17 cellular contexts compared by ENCODE assay signal in the genomic region with DNA sequence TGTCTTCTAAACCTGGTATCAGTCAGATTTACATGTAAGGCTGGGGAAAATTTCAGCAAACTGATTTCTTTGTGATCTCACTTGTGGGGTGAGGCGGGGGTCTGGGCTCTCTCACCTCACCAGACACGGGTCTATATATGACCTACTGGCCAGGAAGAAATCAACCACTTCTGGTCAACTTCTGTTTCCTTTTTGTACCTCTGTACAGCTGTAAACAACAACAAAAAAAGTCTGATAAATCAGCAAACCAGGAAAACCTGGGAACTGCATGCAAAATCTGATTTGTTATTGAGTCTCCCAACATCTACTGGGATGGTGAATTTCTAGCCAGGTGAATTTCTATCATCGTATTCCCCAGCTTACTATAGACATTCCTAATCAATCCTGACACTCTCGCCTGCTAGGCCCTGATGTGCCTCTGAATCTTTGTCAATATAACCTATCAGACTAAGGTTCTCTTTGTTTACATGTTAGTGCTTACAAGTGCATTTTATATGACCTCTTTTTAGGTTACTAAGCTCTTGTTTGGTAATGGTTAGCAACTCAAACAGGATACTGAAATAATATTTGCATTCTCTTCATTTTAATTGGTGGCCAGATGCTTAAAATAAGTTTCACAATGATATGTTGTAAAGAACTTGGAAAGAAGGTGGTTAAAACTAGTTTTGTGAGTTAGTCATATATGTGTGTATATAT.
A peak's percentile ranks its signal among the peaks of the same experiment; 100 is the strongest.
DNase-seq lines count a peak whose midpoint lies in the region; ATAC-seq and TF ChIP-seq lines count a peak whose summit lies in the region.
"Had no signal": no experiment of that assay in that cellular context is flagged by ENCODE, and none has a peak within 500 bp of the region (broad histone marks: within the 10 kb centered on the region; RNA-seq: fewer than 3 reads in every experiment).

No MANE protein-coding gene starts in this region.

- H3K4me3 Mint-ChIP-seq in natural killer cell treated with Interleukin-12 subunit alpha and Interleukin-12 subunit beta and Interleukin-15 and Interleukin-18, amount 100 ng/mL, for 72 hours = no peak overlapping the region
- H3K4me3 Mint-ChIP-seq: activated CD4-positive, alpha-beta memory T cell treated with anti-CD3 and anti-CD28 coated beads for 36 hours had no signal

- H3K9me3 Mint-ChIP-seq in natural killer cell treated with Interleukin-12 subunit alpha and Interleukin-12 subunit beta and Interleukin-15 and Interleukin-18, amount 100 ng/mL, for 72 hours = no peaks in the 10 kb centered on the region
- H3K9me3 Mint-ChIP-seq: activated CD4-positive, alpha-beta memory T cell treated with anti-CD3 and anti-CD28 coated beads for 36 hours; activated T-helper 2 cell treated with anti-CD3 and anti-CD28 coated beads, Interferon-gamma antibody, Interleukin-2, Interleukin-4, amounts not matched to agents 10 μg/mL and 5 μg/mL and 100 μg/mL, durations not matched to agents 14 hours and 24 hours and 36 hours had no signal

- peak overlapping the region; percentile 17 to 82 for H3K27ac Mint-ChIP-seq in natural killer cell treated with Interleukin-12 subunit alpha and Interleukin-12 subunit beta and Interleukin-15 and Interleukin-18, amount 100 ng/mL, for 72 hours
- H3K27ac Mint-ChIP-seq: activated CD4-positive, alpha-beta memory T cell treated with anti-CD3 and anti-CD28 coated beads for 36 hours had no signal

- no peaks in the 10 kb centered on the region for H3K27me3 Mint-ChIP-seq in natural killer cell treated with Interleukin-12 subunit alpha and Interleukin-12 subunit beta and Interleukin-15 and Interleukin-18, amount 100 ng/mL, for 72 hours
- H3K27me3 Mint-ChIP-seq: activated CD4-positive, alpha-beta memory T cell treated with anti-CD3 and anti-CD28 coated beads for 36 hours had no signal

- no peaks in the 10 kb centered on the region for H3K9me3 ChIP-seq in SK-N-MC (ENCODE audit: low read depth, low read length)
- H3K9me3 ChIP-seq: adrenal gland, BLaER1, testis had no signal

- ATAC-seq in HG02642 (IDR thresholded peaks at IDR 0.05; ENCODE audit: poor library complexity, unreplicated experiment) (peak; percentile 23), HG02852 (IDR thresholded peaks at IDR 0.05; ENCODE audit: unreplicated experiment) (no peak), HG03135 (IDR thresholded peaks at IDR 0.05; ENCODE audit: unreplicated experiment) (no peak)
- no peak for ATAC-seq in natural killer cell treated with Interleukin-12 subunit alpha and Interleukin-12 subunit beta and Interleukin-15 and Interleukin-18, amount 100 ng/mL, for 72 hours
- ATAC-seq: left cardiac atrium had no signal

- DNase-seq in GM12865 (ENCODE audit: low read depth) = peak; percentile 10
- no peak for DNase-seq in SK-N-MC (ENCODE audit: low read depth, low spot score)
- DNase-seq in natural killer cell treated with Interleukin-12 subunit alpha and Interleukin-12 subunit beta and Interleukin-15 and Interleukin-18, amount 100 ng/mL, for 72 hours (ENCODE audit: low spot score) = no peak
- no peak for DNase-seq in head of caudate nucleus
- DNase-seq: activated CD4-positive, alpha-beta memory T cell treated with anti-CD3 and anti-CD28 coated beads for 36 hours; effector CD8-positive, alpha-beta T cell; left cardiac atrium; posterior cingulate gyrus; stimulated activated CD4-positive, alpha-beta T cell treated with anti-CD3 and anti-CD28 coated beads, Interleukin-4, amount 100 ng/mL, for 4 hours; testis had no signal

- H3K9ac ChIP-seq in SK-N-MC (ENCODE audit: insufficient read length) = peak overlapping the region; percentile 52
- H3K9ac ChIP-seq: BLaER1 had no signal

- peaks cover 21 to 26% of the 10 kb centered on the region in 2 donors for H3K4me1 Mint-ChIP-seq in natural killer cell treated with Interleukin-12 subunit alpha and Interleukin-12 subunit beta and Interleukin-15 and Interleukin-18, amount 100 ng/mL, for 72 hours (ENCODE audit: low read depth in 2 of 2)

- H3K27ac ChIP-seq in SK-N-MC = peak overlapping the region; percentile 80; the same call in 1 of the 2 replicates
- H3K27ac ChIP-seq: adrenal gland, BLaER1, skin epidermis, testis had no signal

- no peaks in the 10 kb centered on the region for H3K36me3 Mint-ChIP-seq in natural killer cell treated with Interleukin-12 subunit alpha and Interleukin-12 subunit beta and Interleukin-15 and Interleukin-18, amount 100 ng/mL, for 72 hours
- H3K36me3 Mint-ChIP-seq: activated CD4-positive, alpha-beta memory T cell treated with anti-CD3 and anti-CD28 coated beads for 36 hours had no signal

- H3K36me3 ChIP-seq in SK-N-MC (ENCODE audit: insufficient read depth, low read length) = no peaks in the 10 kb centered on the region
- H3K36me3 ChIP-seq: adrenal gland, BLaER1 had no signal

- no peak overlapping the region for H3K4me3 ChIP-seq in GM12865 (ENCODE audit: low read depth, low read length)
- no peak overlapping the region for H3K4me3 ChIP-seq in SK-N-MC
- H3K4me3 ChIP-seq: adrenal gland, BLaER1, skin epidermis, testis had no signal

- intact Hi-C loops in head of caudate nucleus (cut with DNase I) = no loop called here

- no peak for TF ChIP-seq CTCF in GM12865 (IDR thresholded peaks at IDR 0.05; ENCODE audit: insufficient read depth, low read depth, low read length, missing control alignments)
